1 cellular context compared by ENCODE assay signal in the genomic region with DNA sequence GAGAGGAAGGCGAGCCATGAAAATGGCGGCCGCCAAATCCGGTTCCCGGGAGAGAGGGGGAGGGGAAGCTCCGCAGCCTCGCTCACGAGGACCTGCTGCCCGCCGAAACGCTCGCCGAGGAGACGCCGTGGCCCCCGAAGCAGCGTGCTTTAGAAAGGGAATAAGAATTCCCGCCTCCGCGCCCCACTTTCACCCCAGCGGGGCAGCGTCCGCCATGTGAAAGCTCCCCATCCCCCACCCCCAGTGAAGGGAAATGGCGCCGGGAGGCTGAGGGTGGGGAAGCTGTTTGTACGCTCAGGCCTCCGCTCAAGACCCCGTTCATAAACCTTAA.
TF ChIP-seq lines count a peak whose summit lies in the region.

No MANE protein-coding gene starts in this region.

TF ChIP-seq in K562, 482 proteins besides CTCF, POLR2A, EP300 and RAD21 (continued from another document and continues in another):
- TF ChIP-seq, protein P1, sequence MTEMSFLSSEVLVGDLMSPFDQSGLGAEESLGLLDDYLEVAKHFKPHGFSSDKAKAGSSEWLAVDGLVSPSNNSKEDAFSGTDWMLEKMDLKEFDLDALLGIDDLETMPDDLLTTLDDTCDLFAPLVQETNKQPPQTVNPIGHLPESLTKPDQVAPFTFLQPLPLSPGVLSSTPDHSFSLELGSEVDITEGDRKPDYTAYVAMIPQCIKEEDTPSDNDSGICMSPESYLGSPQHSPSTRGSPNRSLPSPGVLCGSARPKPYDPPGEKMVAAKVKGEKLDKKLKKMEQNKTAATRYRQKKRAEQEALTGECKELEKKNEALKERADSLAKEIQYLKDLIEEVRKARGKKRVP (CRISPR knock-in tag; IDR thresholded peaks at IDR 0.05) = no peak
- TF ChIP-seq GABPB1 (CRISPR knock-in tag; IDR thresholded peaks at IDR 0.05) (no peak), MTA1 (IDR thresholded peaks at IDR 0.05; ENCODE audit: borderline replicate concordance) (no peak), TAL1 (IDR thresholded peaks at IDR 0.05) (no peak), CBFA2T3 (IDR thresholded peaks at IDR 0.05) (no peak), EWSR1 (IDR thresholded peaks at IDR 0.05; ENCODE audit: borderline replicate concordance, low read depth, partially characterized antibody) (no peak), KAT7 (CRISPR knock-in tag; IDR thresholded peaks at IDR 0.05; ENCODE audit: borderline replicate concordance) (no peak), TBL1XR1 (IDR thresholded peaks at IDR 0.05; ENCODE audit: low read length in 2 of 2) (no peak; a peak in 1 of 4 replicates), SIN3A (IDR thresholded peaks at IDR 0.05; ENCODE audit: borderline replicate concordance in 2 of 2, control insufficient read depth in 1 of 2, low read depth in 2 of 2, low read length in 2 of 2) (no peak; a peak in 1 of 4 replicates), SUPT5H (IDR thresholded peaks at IDR 0.05) (no peak), BRD4 (IDR thresholded peaks at IDR 0.05) (peak; percentile 97), TCF7L2 (IDR thresholded peaks at IDR 0.05; ENCODE audit: low read depth, low read length) (no peak), FUS (optimal IDR thresholded peaks at IDR 0.05; ENCODE audit: low read depth, low read length) (peak; percentile 54), RBM25 (IDR thresholded peaks at IDR 0.05; ENCODE audit: low read depth, low read length, severe bottlenecking) (no peak), CHCHD3 (CRISPR knock-in tag; IDR thresholded peaks at IDR 0.05) (no peak), ZNF41 (CRISPR knock-in tag; conservative IDR thresholded peaks at IDR 0.05) (peak; percentile 46; the same call in 1 of the 2 replicates), ZC3H8 (IDR thresholded peaks at IDR 0.05) (no peak), SAP30 (IDR thresholded peaks at IDR 0.05; ENCODE audit: borderline replicate concordance, insufficient read depth, low read depth, low read length, poor library complexity, severe bottlenecking) (peak; percentile 71), GATA2 (CRISPR knock-in tag; IDR thresholded peaks at IDR 0.05) (no peak), NEUROD1 (IDR thresholded peaks at IDR 0.05; ENCODE audit: borderline replicate concordance, low read depth, low read length, partially characterized antibody) (no peak), ZNF717 (CRISPR knock-in tag; IDR thresholded peaks at IDR 0.05) (no peak), EZH2 (IDR thresholded peaks at IDR 0.05; ENCODE audit: borderline replicate concordance, low read depth, low read length) (no peak), CXXC5 (CRISPR knock-in tag; IDR thresholded peaks at IDR 0.05) (no peak; the same call in none of the 2 replicates), ZC3H4 (CRISPR knock-in tag; IDR thresholded peaks at IDR 0.05; ENCODE audit: borderline replicate concordance) (peak; percentile 94), DNMT1 (IDR thresholded peaks at IDR 0.05) (no peak), SMAD1 (IDR thresholded peaks at IDR 0.05; ENCODE audit: low read depth, low read length, partially characterized antibody) (no peak), SMC3 (conservative IDR thresholded peaks at IDR 0.05; ENCODE audit: insufficient read depth, low read depth, low read length) (no peak), ZNF780A (CRISPR knock-in tag; IDR thresholded peaks at IDR 0.05) (no peak), RHOXF2B (CRISPR knock-in tag; conservative IDR thresholded peaks at IDR 0.05) (no peak), NR3C1 (CRISPR knock-in tag; IDR thresholded peaks at IDR 0.05) (0 out of 2 replicates have a peak, but pooled peaks have one; percentile 61), CCNT2 (IDR thresholded peaks at IDR 0.05; ENCODE audit: borderline replicate concordance, extremely low read depth, insufficient read length, low read depth, low read length) (peak; percentile 78)
- TF ChIP-seq, protein P2, sequence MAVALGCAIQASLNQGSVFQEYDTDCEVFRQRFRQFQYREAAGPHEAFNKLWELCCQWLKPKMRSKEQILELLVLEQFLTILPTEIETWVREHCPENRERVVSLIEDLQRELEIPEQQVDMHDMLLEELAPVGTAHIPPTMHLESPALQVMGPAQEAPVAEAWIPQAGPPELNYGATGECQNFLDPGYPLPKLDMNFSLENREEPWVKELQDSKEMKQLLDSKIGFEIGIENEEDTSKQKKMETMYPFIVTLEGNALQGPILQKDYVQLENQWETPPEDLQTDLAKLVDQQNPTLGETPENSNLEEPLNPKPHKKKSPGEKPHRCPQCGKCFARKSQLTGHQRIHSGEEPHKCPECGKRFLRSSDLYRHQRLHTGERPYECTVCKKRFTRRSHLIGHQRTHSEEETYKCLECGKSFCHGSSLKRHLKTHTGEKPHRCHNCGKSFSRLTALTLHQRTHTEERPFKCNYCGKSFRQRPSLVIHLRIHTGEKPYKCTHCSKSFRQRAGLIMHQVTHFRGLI (CRISPR knock-in tag; IDR thresholded peaks at IDR 0.05) = no peak
- TF ChIP-seq, protein P3, sequence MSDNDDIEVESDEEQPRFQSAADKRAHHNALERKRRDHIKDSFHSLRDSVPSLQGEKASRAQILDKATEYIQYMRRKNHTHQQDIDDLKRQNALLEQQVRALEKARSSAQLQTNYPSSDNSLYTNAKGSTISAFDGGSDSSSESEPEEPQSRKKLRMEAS (CRISPR knock-in tag; IDR thresholded peaks at IDR 0.05) = peak; percentile 67; the same call in 1 of the 2 replicates
- TF ChIP-seq, protein P4, sequence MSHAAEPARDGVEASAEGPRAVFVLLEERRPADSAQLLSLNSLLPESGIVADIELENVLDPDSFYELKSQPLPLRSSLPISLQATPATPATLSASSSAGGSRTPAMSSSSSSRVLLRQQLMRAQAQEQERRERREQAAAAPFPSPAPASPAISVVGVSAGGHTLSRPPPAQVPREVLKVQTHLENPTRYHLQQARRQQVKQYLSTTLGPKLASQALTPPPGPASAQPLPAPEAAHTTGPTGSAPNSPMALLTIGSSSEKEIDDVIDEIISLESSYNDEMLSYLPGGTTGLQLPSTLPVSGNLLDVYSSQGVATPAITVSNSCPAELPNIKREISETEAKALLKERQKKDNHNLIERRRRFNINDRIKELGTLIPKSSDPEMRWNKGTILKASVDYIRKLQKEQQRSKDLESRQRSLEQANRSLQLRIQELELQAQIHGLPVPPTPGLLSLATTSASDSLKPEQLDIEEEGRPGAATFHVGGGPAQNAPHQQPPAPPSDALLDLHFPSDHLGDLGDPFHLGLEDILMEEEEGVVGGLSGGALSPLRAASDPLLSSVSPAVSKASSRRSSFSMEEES (CRISPR knock-in tag; IDR thresholded peaks at IDR 0.05) = no peak; the same call in 1 of the 2 replicates
- TF ChIP-seq, protein P5, sequence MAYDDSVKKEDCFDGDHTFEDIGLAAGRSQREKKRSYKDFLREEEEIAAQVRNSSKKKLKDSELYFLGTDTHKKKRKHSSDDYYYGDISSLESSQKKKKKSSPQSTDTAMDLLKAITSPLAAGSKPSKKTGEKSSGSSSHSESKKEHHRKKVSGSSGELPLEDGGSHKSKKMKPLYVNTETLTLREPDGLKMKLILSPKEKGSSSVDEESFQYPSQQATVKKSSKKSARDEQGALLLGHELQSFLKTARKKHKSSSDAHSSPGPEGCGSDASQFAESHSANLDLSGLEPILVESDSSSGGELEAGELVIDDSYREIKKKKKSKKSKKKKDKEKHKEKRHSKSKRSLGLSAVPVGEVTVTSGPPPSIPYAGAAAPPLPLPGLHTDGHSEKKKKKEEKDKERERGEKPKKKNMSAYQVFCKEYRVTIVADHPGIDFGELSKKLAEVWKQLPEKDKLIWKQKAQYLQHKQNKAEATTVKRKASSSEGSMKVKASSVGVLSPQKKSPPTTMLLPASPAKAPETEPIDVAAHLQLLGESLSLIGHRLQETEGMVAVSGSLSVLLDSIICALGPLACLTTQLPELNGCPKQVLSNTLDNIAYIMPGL (CRISPR knock-in tag; IDR thresholded peaks at IDR 0.05) = peak; percentile 61; the same call in 1 of the 2 replicates
- TF ChIP-seq, protein P6, sequence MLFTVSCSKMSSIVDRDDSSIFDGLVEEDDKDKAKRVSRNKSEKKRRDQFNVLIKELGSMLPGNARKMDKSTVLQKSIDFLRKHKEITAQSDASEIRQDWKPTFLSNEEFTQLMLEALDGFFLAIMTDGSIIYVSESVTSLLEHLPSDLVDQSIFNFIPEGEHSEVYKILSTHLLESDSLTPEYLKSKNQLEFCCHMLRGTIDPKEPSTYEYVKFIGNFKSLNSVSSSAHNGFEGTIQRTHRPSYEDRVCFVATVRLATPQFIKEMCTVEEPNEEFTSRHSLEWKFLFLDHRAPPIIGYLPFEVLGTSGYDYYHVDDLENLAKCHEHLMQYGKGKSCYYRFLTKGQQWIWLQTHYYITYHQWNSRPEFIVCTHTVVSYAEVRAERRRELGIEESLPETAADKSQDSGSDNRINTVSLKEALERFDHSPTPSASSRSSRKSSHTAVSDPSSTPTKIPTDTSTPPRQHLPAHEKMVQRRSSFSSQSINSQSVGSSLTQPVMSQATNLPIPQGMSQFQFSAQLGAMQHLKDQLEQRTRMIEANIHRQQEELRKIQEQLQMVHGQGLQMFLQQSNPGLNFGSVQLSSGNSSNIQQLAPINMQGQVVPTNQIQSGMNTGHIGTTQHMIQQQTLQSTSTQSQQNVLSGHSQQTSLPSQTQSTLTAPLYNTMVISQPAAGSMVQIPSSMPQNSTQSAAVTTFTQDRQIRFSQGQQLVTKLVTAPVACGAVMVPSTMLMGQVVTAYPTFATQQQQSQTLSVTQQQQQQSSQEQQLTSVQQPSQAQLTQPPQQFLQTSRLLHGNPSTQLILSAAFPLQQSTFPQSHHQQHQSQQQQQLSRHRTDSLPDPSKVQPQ (CRISPR knock-in tag; IDR thresholded peaks at IDR 0.05; ENCODE audit: borderline replicate concordance) = no peak
- TF ChIP-seq, protein P7, sequence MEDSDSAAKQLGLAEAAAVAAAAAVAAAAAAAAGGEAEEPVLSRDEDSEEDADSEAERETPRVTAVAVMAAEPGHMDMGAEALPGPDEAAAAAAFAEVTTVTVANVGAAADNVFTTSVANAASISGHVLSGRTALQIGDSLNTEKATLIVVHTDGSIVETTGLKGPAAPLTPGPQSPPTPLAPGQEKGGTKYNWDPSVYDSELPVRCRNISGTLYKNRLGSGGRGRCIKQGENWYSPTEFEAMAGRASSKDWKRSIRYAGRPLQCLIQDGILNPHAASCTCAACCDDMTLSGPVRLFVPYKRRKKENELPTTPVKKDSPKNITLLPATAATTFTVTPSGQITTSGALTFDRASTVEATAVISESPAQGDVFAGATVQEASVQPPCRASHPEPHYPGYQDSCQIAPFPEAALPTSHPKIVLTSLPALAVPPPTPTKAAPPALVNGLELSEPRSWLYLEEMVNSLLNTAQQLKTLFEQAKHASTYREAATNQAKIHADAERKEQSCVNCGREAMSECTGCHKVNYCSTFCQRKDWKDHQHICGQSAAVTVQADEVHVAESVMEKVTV (CRISPR knock-in tag; IDR thresholded peaks at IDR 0.05) = peak; percentile 19
- TF ChIP-seq, protein P8, sequence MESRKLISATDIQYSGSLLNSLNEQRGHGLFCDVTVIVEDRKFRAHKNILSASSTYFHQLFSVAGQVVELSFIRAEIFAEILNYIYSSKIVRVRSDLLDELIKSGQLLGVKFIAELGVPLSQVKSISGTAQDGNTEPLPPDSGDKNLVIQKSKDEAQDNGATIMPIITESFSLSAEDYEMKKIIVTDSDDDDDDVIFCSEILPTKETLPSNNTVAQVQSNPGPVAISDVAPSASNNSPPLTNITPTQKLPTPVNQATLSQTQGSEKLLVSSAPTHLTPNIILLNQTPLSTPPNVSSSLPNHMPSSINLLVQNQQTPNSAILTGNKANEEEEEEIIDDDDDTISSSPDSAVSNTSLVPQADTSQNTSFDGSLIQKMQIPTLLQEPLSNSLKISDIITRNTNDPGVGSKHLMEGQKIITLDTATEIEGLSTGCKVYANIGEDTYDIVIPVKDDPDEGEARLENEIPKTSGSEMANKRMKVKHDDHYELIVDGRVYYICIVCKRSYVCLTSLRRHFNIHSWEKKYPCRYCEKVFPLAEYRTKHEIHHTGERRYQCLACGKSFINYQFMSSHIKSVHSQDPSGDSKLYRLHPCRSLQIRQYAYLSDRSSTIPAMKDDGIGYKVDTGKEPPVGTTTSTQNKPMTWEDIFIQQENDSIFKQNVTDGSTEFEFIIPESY (CRISPR knock-in tag; IDR thresholded peaks at IDR 0.05) = peak; percentile 1; the same call in 1 of the 2 replicates
- TF ChIP-seq, protein P9, sequence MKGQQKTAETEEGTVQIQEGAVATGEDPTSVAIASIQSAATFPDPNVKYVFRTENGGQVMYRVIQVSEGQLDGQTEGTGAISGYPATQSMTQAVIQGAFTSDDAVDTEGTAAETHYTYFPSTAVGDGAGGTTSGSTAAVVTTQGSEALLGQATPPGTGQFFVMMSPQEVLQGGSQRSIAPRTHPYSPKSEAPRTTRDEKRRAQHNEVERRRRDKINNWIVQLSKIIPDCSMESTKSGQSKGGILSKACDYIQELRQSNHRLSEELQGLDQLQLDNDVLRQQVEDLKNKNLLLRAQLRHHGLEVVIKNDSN (CRISPR knock-in tag; IDR thresholded peaks at IDR 0.05) = no peak
- TF ChIP-seq, protein P10, sequence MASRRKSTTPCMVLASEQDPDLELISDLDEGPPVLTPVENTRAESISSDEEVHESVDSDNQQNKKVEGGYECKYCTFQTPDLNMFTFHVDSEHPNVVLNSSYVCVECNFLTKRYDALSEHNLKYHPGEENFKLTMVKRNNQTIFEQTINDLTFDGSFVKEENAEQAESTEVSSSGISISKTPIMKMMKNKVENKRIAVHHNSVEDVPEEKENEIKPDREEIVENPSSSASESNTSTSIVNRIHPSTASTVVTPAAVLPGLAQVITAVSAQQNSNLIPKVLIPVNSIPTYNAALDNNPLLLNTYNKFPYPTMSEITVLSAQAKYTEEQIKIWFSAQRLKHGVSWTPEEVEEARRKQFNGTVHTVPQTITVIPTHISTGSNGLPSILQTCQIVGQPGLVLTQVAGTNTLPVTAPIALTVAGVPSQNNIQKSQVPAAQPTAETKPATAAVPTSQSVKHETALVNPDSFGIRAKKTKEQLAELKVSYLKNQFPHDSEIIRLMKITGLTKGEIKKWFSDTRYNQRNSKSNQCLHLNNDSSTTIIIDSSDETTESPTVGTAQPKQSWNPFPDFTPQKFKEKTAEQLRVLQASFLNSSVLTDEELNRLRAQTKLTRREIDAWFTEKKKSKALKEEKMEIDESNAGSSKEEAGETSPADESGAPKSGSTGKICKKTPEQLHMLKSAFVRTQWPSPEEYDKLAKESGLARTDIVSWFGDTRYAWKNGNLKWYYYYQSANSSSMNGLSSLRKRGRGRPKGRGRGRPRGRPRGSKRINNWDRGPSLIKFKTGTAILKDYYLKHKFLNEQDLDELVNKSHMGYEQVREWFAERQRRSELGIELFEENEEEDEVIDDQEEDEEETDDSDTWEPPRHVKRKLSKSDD (conservative IDR thresholded peaks at IDR 0.05; ENCODE audit: low read length) = peak; percentile 54; the same call in 1 of the 2 replicates
- TF ChIP-seq, protein P11, sequence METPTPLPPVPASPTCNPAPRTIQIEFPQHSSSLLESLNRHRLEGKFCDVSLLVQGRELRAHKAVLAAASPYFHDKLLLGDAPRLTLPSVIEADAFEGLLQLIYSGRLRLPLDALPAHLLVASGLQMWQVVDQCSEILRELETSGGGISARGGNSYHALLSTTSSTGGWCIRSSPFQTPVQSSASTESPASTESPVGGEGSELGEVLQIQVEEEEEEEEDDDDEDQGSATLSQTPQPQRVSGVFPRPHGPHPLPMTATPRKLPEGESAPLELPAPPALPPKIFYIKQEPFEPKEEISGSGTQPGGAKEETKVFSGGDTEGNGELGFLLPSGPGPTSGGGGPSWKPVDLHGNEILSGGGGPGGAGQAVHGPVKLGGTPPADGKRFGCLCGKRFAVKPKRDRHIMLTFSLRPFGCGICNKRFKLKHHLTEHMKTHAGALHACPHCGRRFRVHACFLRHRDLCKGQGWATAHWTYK (CRISPR knock-in tag; IDR thresholded peaks at IDR 0.05) = peak; percentile 95
